22 cellular contexts compared by ENCODE assay signal in genomic region chr13:61294467-61295186, GRCh38.
DNase-seq lines count a peak whose midpoint lies in the region; FAIRE-seq and TF ChIP-seq lines count a peak whose summit lies in the region.
"Had no signal": no experiment of that assay in that cellular context is flagged by ENCODE, and none has a peak within 500 bp of the region (broad histone marks: within the 10 kb centered on the region; RNA-seq: fewer than 3 reads in every experiment).

No MANE protein-coding gene starts in this region.

- peak overlapping the region in 1 of 2 donors; percentile 35 for H3K4me3 ChIP-seq in kidney (ENCODE audit: low read length in 2 of 2)
- H3K4me3 ChIP-seq: A549; BLaER1 treated with 17β-estradiol and CSF1 and Interleukin-3, amounts not matched to agents 10 nM and 100 nM had no signal

- POLR2A ChIA-PET in MCF 10A (lab: Yijun Ruan, JAX), result no interaction called here

- TF ChIP-seq CTCF in kidney (IDR thresholded peaks at IDR 0.05; ENCODE audit: borderline replicate concordance, extremely low read depth, insufficient read depth) (no peak), MCF 10A (IDR thresholded peaks at IDR 0.05; ENCODE audit: unreplicated experiment) (no peak)

- H3K36me3 ChIP-seq in kidney (ENCODE audit: control insufficient read depth in 1 of 2, insufficient read depth in 2 of 2, low read length in 2 of 2), result no peaks in the 10 kb centered on the region
- H3K36me3 ChIP-seq: BLaER1 treated with 17β-estradiol and CSF1 and Interleukin-3, amounts not matched to agents 10 nM and 100 nM had no signal

- H3K4me3 Mint-ChIP-seq in MCF 10A (ENCODE audit: unreplicated experiment), result no peak overlapping the region
- H3K4me3 Mint-ChIP-seq: CD8-positive, alpha-beta T cell; H9 had no signal

- H3K9me3 Mint-ChIP-seq in MCF 10A (ENCODE audit: unreplicated experiment), result peaks cover 8% of the 10 kb centered on the region

- intact Hi-C loops in kidney (cut with DNase I), result no loop called here
- intact Hi-C loops in MCF 10A (cut with micrococcal nuclease), result no loop called here

- no peaks in the 10 kb centered on the region for H3K9me3 ChIP-seq in kidney (ENCODE audit: control insufficient read depth in 1 of 2, low read length in 2 of 2)
- H3K9me3 ChIP-seq: A549 had no signal

- DNase-seq in D341Med (ENCODE audit: low spot score) (peak; percentile 35), NCI-H524 treated with DMSO at 0.1 percent for 48 hours (lab: John Stamatoyannopoulos, UW) (peak; percentile 96), kidney (no peak), retina (peak; percentile 17), MCF 10A (ENCODE audit: unreplicated experiment) (no peak)
- no peak for DNase-seq in stimulated activated CD4-positive, alpha-beta T cell treated with anti-CD3 and anti-CD28 coated beads, Interleukin-12 subunit alpha, Interleukin-12 subunit beta, amount 100 ng/mL, for 4 hours
- DNase-seq in activated CD8-positive, alpha-beta memory T cell treated with anti-CD3 and anti-CD28 coated beads, Interleukin-2, amount 50 U/mL, for 4 hours, result no peak
- DNase-seq: CD8-positive, alpha-beta T cell; DMS79 treated with DMSO at 0.1 percent for 48 hours; H9; NCI-H1417 treated with DMSO at 0.1 percent for 48 hours; NCI-H187 treated with DMSO at 0.1 percent for 48 hours; NCI-H345; NCI-H526 treated with DMSO at 0.1 percent for 48 hours; OCI-M1; SHP77; SK-N-SH had no signal

- H3K4me1 ChIP-seq in kidney (ENCODE audit: control insufficient read depth in 1 of 2, insufficient read depth in 1 of 2, low read depth in 1 of 2, low read length in 2 of 2), result peaks cover 0 to 17% of the 10 kb centered on the region in 2 donors
- H3K4me1 ChIP-seq: A549; BLaER1 treated with 17β-estradiol and CSF1 and Interleukin-3, amounts not matched to agents 10 nM and 100 nM had no signal

- H3K27me3 Mint-ChIP-seq in MCF 10A (ENCODE audit: insufficient read depth, unreplicated experiment), result no peaks in the 10 kb centered on the region

- no peaks in the 10 kb centered on the region for H3K4me1 Mint-ChIP-seq in MCF 10A (ENCODE audit: insufficient read depth, unreplicated experiment)
- H3K4me1 Mint-ChIP-seq: H9 had no signal

- BruUV-seq in MCF 10A (replicated peaks; lab: Mats Ljungman, UMichigan), result no TSS peak

- peak overlapping the region in 1 of 2 donors; percentile 4 for H3K27ac ChIP-seq in kidney (ENCODE audit: low read depth in 2 of 2, low read length in 2 of 2)
- H3K27ac ChIP-seq: A549; BLaER1 treated with 17β-estradiol and CSF1 and Interleukin-3, amounts not matched to agents 10 nM and 100 nM; HL-60; KMS-11 had no signal

- no peaks in the 10 kb centered on the region for H3K36me3 Mint-ChIP-seq in MCF 10A (ENCODE audit: insufficient read depth, unreplicated experiment)
- H3K36me3 Mint-ChIP-seq: CD8-positive, alpha-beta T cell had no signal

- H3K27ac Mint-ChIP-seq in MCF 10A (ENCODE audit: low read depth, unreplicated experiment), result no peak overlapping the region
- H3K27ac Mint-ChIP-seq: CD8-positive, alpha-beta T cell had no signal

- FAIRE-seq in kidney (lab: Jason Lieb, UNC), result peak; percentile 90
- FAIRE-seq: A549, D721Med had no signal

- no peak overlapping the region for H3K9ac ChIP-seq in kidney (ENCODE audit: low read length in 2 of 2)
- H3K9ac ChIP-seq: BLaER1 treated with 17β-estradiol and CSF1 and Interleukin-3, amounts not matched to agents 10 nM and 100 nM; KMS-11; SK-N-SH had no signal

- CTCF ChIA-PET in MCF 10A (lab: Yijun Ruan, JAX), result no interaction called here

Comparison
In these comparisons a context has a peak if more than half of its experiments do, and no peak if none do; other contexts are left out.
1. DNase-seq: peak in D341Med (single experiment), NCI-H524 treated with DMSO at 0.1 percent for 48 hours (single experiment) and retina (single experiment); none in kidney (single experiment), MCF 10A (single experiment), stimulated activated CD4-positive, alpha-beta T cell treated with anti-CD3 and anti-CD28 coated beads, Interleukin-12 subunit alpha, Interleukin-12 subunit beta, amount 100 ng/mL, for 4 hours (single experiment) and activated CD8-positive, alpha-beta memory T cell treated with anti-CD3 and anti-CD28 coated beads, Interleukin-2, amount 50 U/mL, for 4 hours (single experiment).